In genomic region chr12:76282744-76283143, GRCh38 we compare ENCODE assay signal across 31 cellular contexts.
"Had no signal": no experiment of that assay in that cellular context is flagged by ENCODE, and none has a peak within 500 bp of the region (broad histone marks: within the 10 kb centered on the region; RNA-seq: fewer than 3 reads in every experiment).

No MANE protein-coding gene starts in this region.

- DNase-seq: naive thymus-derived CD4-positive, alpha-beta T cell; natural killer cell; occipital lobe; ovary; posterior cingulate gyrus; psoas muscle; right cardiac atrium; spleen; stimulated activated CD4-positive, alpha-beta T cell treated with anti-CD3 and anti-CD28 coated beads, Interleukin-12 subunit alpha, Interleukin-12 subunit beta, amount 100 ng/mL, for 4 hours; stimulated activated CD4-positive, alpha-beta T cell treated with anti-CD3 and anti-CD28 coated beads, Interleukin-1b, Interleukin-23, amount 100 ng/mL, for 48 hours; stimulated activated CD4-positive, alpha-beta T cell treated with anti-CD3 and anti-CD28 coated beads, Interleukin-4, amount 100 ng/mL, for 1 hour; stimulated activated CD4-positive, alpha-beta T cell treated with anti-CD3 and anti-CD28 coated beads, Interleukin-4, amount 100 ng/mL, for 4 hours; stimulated activated CD8-positive, alpha-beta memory T cell treated with anti-CD3 and anti-CD28 coated beads, Interleukin-4, amount 100 ng/mL, for 48 hours; stimulated activated naive CD4-positive, alpha-beta T cell; stimulated activated naive CD8-positive, alpha-beta T cell treated with anti-CD3 and anti-CD28 coated beads, Interleukin-15, amount 100 ng/mL, for 72 hours; stimulated activated naive CD8-positive, alpha-beta T cell treated with anti-CD3 and anti-CD28 coated beads, Interleukin-15, Interleukin-2, amounts not matched to agents 100 U/mL and 50 U/mL, for 24 hours; substantia nigra; testis; tibial artery; trophoblast cell; upper lobe of left lung; uterus had no signal

- H3K27ac Mint-ChIP-seq: naive thymus-derived CD4-positive, alpha-beta T cell; natural killer cell; nephron; neural progenitor cell; progenitor cell of endocrine pancreas; stimulated activated memory B cell treated with anti-CD40 and anti-IgM and Interleukin-4, amounts not matched to agents 10 μg/mL and 1 μg/mL and 100 μg/mL, for 72 hours; stimulated activated naive CD8-positive, alpha-beta T cell treated with anti-CD3 and anti-CD28 coated beads, Interleukin-15, amount 100 ng/mL, for 72 hours had no signal

- H3K27ac ChIP-seq: neural progenitor cell, ovary, parathyroid adenoma, psoas muscle, skin epidermis, spleen, suprapubic skin, testis, tibial artery, upper lobe of left lung, uterus had no signal

- H3K4me1 Mint-ChIP-seq: naive thymus-derived CD4-positive, alpha-beta T cell; natural killer cell; nephron; stimulated activated memory B cell treated with anti-CD40 and anti-IgM and Interleukin-4, amounts not matched to agents 10 μg/mL and 1 μg/mL and 100 μg/mL, for 72 hours; stimulated activated naive CD8-positive, alpha-beta T cell treated with anti-CD3 and anti-CD28 coated beads, Interleukin-15, amount 100 ng/mL, for 72 hours had no signal

- H3K4me3 ChIP-seq: neural progenitor cell, ovary, psoas muscle, skin epidermis, smooth muscle cell, spleen, suprapubic skin, testis, tibial artery, upper lobe of left lung, uterus had no signal

- H3K27me3 Mint-ChIP-seq: progenitor cell of endocrine pancreas; stimulated activated memory B cell treated with anti-CD40 and anti-IgM and Interleukin-4, amounts not matched to agents 10 μg/mL and 1 μg/mL and 100 μg/mL, for 72 hours had no signal

- H3K9ac ChIP-seq: neural progenitor cell, parathyroid adenoma had no signal

- H3K9me3 Mint-ChIP-seq: naive thymus-derived CD4-positive, alpha-beta T cell; natural killer cell; nephron; neural progenitor cell; stimulated activated memory B cell treated with anti-CD40 and anti-IgM and Interleukin-4, amounts not matched to agents 10 μg/mL and 1 μg/mL and 100 μg/mL, for 72 hours; stimulated activated naive CD8-positive, alpha-beta T cell treated with anti-CD3 and anti-CD28 coated beads, Interleukin-15, amount 100 ng/mL, for 72 hours had no signal

- H3K4me1 ChIP-seq: neural progenitor cell, parathyroid adenoma, psoas muscle, spleen, suprapubic skin, tibial artery, uterus had no signal

- H3K36me3 Mint-ChIP-seq: naive thymus-derived CD4-positive, alpha-beta T cell; natural killer cell; neural progenitor cell; stimulated activated memory B cell treated with anti-CD40 and anti-IgM and Interleukin-4, amounts not matched to agents 10 μg/mL and 1 μg/mL and 100 μg/mL, for 72 hours had no signal

- ATAC-seq: naive thymus-derived CD4-positive, alpha-beta T cell; natural killer cell; psoas muscle; right cardiac atrium; sciatic nerve; stimulated activated memory B cell treated with anti-CD40 and anti-IgM and Interleukin-4, amounts not matched to agents 10 μg/mL and 1 μg/mL and 100 μg/mL, for 72 hours; stimulated activated naive CD8-positive, alpha-beta T cell treated with anti-CD3 and anti-CD28 coated beads, Interleukin-15, amount 100 ng/mL, for 72 hours; stimulated activated naive CD8-positive, alpha-beta T cell treated with anti-CD3 and anti-CD28 coated beads, Interleukin-15, Interleukin-2, amounts not matched to agents 100 U/mL and 50 U/mL, for 24 hours had no signal

- H3K36me3 ChIP-seq: neural progenitor cell, ovary, spleen, suprapubic skin, tibial artery, upper lobe of left lung, uterus had no signal

- H2AFZ ChIP-seq: neural progenitor cell, parathyroid adenoma had no signal

- H3K9me3 ChIP-seq: ovary, psoas muscle, spleen, suprapubic skin, testis, tibial artery, upper lobe of left lung, uterus had no signal

- H3K4me2 ChIP-seq: neural progenitor cell, smooth muscle cell had no signal

- H3K27me3 ChIP-seq: neural progenitor cell, ovary, suprapubic skin, testis, tibial artery, upper lobe of left lung, uterus had no signal

- H3K4me3 Mint-ChIP-seq: naive thymus-derived CD4-positive, alpha-beta T cell; natural killer cell; nephron; neural progenitor cell; stimulated activated memory B cell treated with anti-CD40 and anti-IgM and Interleukin-4, amounts not matched to agents 10 μg/mL and 1 μg/mL and 100 μg/mL, for 72 hours; stimulated activated naive CD8-positive, alpha-beta T cell treated with anti-CD3 and anti-CD28 coated beads, Interleukin-15, amount 100 ng/mL, for 72 hours had no signal
